Comparison of ENCODE assay signal across 8 cellular contexts in genomic region chr19:44723952-44724319, GRCh38.
DNase-seq lines count a peak whose midpoint lies in the region; ATAC-seq and TF ChIP-seq lines count a peak whose summit lies in the region.

No MANE protein-coding gene starts in this region.

- no peaks in the 10 kb centered on the region for H3K36me3 ChIP-seq in endocrine pancreas (ENCODE audit: control insufficient read depth, insufficient read depth, low read length)

- DNase-seq in GM10266 (ENCODE audit: extremely low spot score) (peak; percentile 82), NOMO-1 (lab: John Stamatoyannopoulos, UW; ENCODE audit: unreplicated experiment in 2 of 2) (peak; percentile 78 to 79), midbrain (lab: John Stamatoyannopoulos, UW) (peak; percentile 78)
- DNase-seq in activated CD8-positive, alpha-beta memory T cell treated with anti-CD3 and anti-CD28 coated beads for 48 hours (ENCODE audit: low read depth in 2 of 3, low spot score in 2 of 3), result peak; percentile 51 to 66 (median 58)
- DNase-seq in stimulated activated CD8-positive, alpha-beta memory T cell treated with anti-CD3 and anti-CD28 coated beads, Interleukin-15, amount 100 ng/mL, for 4 hours (ENCODE audit: low read depth in 2 of 2), result peak; percentile 52 to 56

- H3K9me3 ChIP-seq in endocrine pancreas (ENCODE audit: control insufficient read depth, low read length), result no peaks in the 10 kb centered on the region

- ATAC-seq in HG03432 (IDR thresholded peaks at IDR 0.05; ENCODE audit: unreplicated experiment) (peak; percentile 55), GM21576 (IDR thresholded peaks at IDR 0.05; ENCODE audit: unreplicated experiment) (no peak)

- peak overlapping the region; percentile 30 for H3K9ac ChIP-seq in endocrine pancreas (ENCODE audit: control insufficient read depth, insufficient read depth, low read length)

- no peak overlapping the region for H3K4me3 ChIP-seq in endocrine pancreas (ENCODE audit: control insufficient read depth, insufficient read depth, low read length)

- no peaks in the 10 kb centered on the region for H3K4me1 ChIP-seq in endocrine pancreas (ENCODE audit: control insufficient read depth, insufficient read depth, low read length)

- TF ChIP-seq CTCF in GM10266 (IDR thresholded peaks at IDR 0.05; ENCODE audit: control insufficient read depth, insufficient read depth, low read depth, missing control alignments), result peak; percentile 93

- H3K27me3 ChIP-seq in endocrine pancreas (ENCODE audit: control insufficient read depth, insufficient read depth, low read length), result no peaks in the 10 kb centered on the region
